Comparison of ENCODE assay signal across 11 cellular contexts in genomic region chr2:42314892-42315468, GRCh38. TPM values are rescaled to one million over a fixed set of nuclear protein-coding genes. Genes with fewer than 3 reads are reported as not detected.
DNase-seq lines count a peak whose midpoint lies in the region; ATAC-seq lines count a peak whose summit lies in the region.
"Had no signal": no experiment of that assay in that cellular context is flagged by ENCODE, and none has a peak within 500 bp of the region (broad histone marks: within the 10 kb centered on the region; RNA-seq: fewer than 3 reads in every experiment).

No MANE protein-coding gene starts in this region.

- H2BK12ac ChIP-seq in mesenchymal stem cell (ENCODE audit: low read length in 2 of 2), result no peak overlapping the region

- H3K36me3 Mint-ChIP-seq in IgD-negative memory B cell, result peaks cover 4% of the 10 kb centered on the region
- peaks cover 26% of the 10 kb centered on the region for H3K36me3 Mint-ChIP-seq in activated naive CD8-positive, alpha-beta T cell treated with anti-CD3 and anti-CD28 coated beads, Interleukin-2, amount 10 ng/mL, durations not matched to agents 7 days and 5 days

- H3K4me2 ChIP-seq in mesenchymal stem cell (ENCODE audit: low read length, poor library complexity, severe bottlenecking), result no peak overlapping the region

- peak overlapping the region in 1 of 2 experiments; percentile 34 for H3K4me3 ChIP-seq in mesenchymal stem cell (ENCODE audit: insufficient read depth in 1 of 2, low read depth in 1 of 2, low read length in 2 of 2)
- H3K4me3 ChIP-seq: right atrium auricular region, stomach had no signal

- peak overlapping the region; percentile 53 for H3K27ac ChIP-seq in mesenchymal stem cell (ENCODE audit: low read length, poor library complexity, severe bottlenecking)
- H3K27ac ChIP-seq: right atrium auricular region, stomach had no signal

- no peak overlapping the region for H3K4ac ChIP-seq in mesenchymal stem cell (ENCODE audit: low read depth in 1 of 2, low read length in 2 of 2)

- H2BK120ac ChIP-seq in mesenchymal stem cell (ENCODE audit: low read depth, low read length), result no peak overlapping the region

- WGBS in mesenchymal stem cell, result 5% methylated on average over 1 of the region's 3 CpGs

- H4K8ac ChIP-seq in mesenchymal stem cell (ENCODE audit: low read length), result no peak overlapping the region

- H2AK5ac ChIP-seq in mesenchymal stem cell (ENCODE audit: low read length, severe bottlenecking), result no peak overlapping the region

- H3K27me3 ChIP-seq in mesenchymal stem cell (ENCODE audit: control insufficient read depth in 1 of 2, insufficient read depth in 1 of 2, low read length in 2 of 2), result no peaks in the 10 kb centered on the region
- H3K27me3 ChIP-seq: right atrium auricular region, stomach had no signal

- no peak overlapping the region for H3K23ac ChIP-seq in mesenchymal stem cell (ENCODE audit: low read length in 2 of 2)

- H3K4me1 ChIP-seq in mesenchymal stem cell (ENCODE audit: control insufficient read depth, insufficient read depth, low read depth, low read length), result peaks cover 4% of the 10 kb centered on the region
- H3K4me1 ChIP-seq: right atrium auricular region had no signal

- no peak overlapping the region for H4K91ac ChIP-seq in mesenchymal stem cell (ENCODE audit: low read length)

- no peak overlapping the region for H3K14ac ChIP-seq in mesenchymal stem cell (ENCODE audit: low read length in 2 of 2)

- no peak overlapping the region for H2AFZ ChIP-seq in mesenchymal stem cell (ENCODE audit: low read depth, low read length)

- H3K9ac ChIP-seq in mesenchymal stem cell (ENCODE audit: low read length), result peak overlapping the region; percentile 78

- peaks cover 0 to 45% of the 10 kb centered on the region in 2 experiments for H3K36me3 ChIP-seq in mesenchymal stem cell (ENCODE audit: control insufficient read depth in 1 of 2, insufficient read depth in 2 of 2, low read depth in 1 of 2, low read length in 2 of 2)

- H3K4me1 Mint-ChIP-seq in IgD-negative memory B cell, result no peaks in the 10 kb centered on the region
- H3K4me1 Mint-ChIP-seq in activated naive CD8-positive, alpha-beta T cell treated with anti-CD3 and anti-CD28 coated beads, Interleukin-2, amount 10 ng/mL, durations not matched to agents 7 days and 5 days, result peaks cover 9% of the 10 kb centered on the region

- H3K9me3 Mint-ChIP-seq in IgD-negative memory B cell, result no peaks in the 10 kb centered on the region
- H3K9me3 Mint-ChIP-seq in activated naive CD8-positive, alpha-beta T cell treated with anti-CD3 and anti-CD28 coated beads, Interleukin-2, amount 10 ng/mL, durations not matched to agents 7 days and 5 days, result no peaks in the 10 kb centered on the region

- DNase-seq in CD1c-positive myeloid dendritic cell (ENCODE audit: extremely low spot score), result peak; percentile 10
- no peak for DNase-seq in activated naive CD8-positive, alpha-beta T cell treated with anti-CD3 and anti-CD28 coated beads, Interleukin-2, amount 10 ng/mL, durations not matched to agents 7 days and 5 days
- DNase-seq in mesenchymal stem cell, result peak; percentile 90
- no peak for DNase-seq in NCI-H1105 (lab: John Stamatoyannopoulos, UW)
- DNase-seq in C1 segment of cervical spinal cord (lab: John Stamatoyannopoulos, UW), result no peak
- no peak for DNase-seq in NCI-H2227 (lab: John Stamatoyannopoulos, UW; ENCODE audit: unreplicated experiment)
- DNase-seq: H7, stomach had no signal

- H3K27ac Mint-ChIP-seq in IgD-negative memory B cell, result peak overlapping the region in 2 of 3 donors; percentile 36 to 81
- peak overlapping the region; percentile 1 for H3K27ac Mint-ChIP-seq in activated naive CD8-positive, alpha-beta T cell treated with anti-CD3 and anti-CD28 coated beads, Interleukin-2, amount 10 ng/mL, durations not matched to agents 7 days and 5 days

- no peak overlapping the region for H3K4me3 Mint-ChIP-seq in IgD-negative memory B cell
- no peak overlapping the region for H3K4me3 Mint-ChIP-seq in activated naive CD8-positive, alpha-beta T cell treated with anti-CD3 and anti-CD28 coated beads, Interleukin-2, amount 10 ng/mL, durations not matched to agents 7 days and 5 days

- H2BK15ac ChIP-seq in mesenchymal stem cell (ENCODE audit: low read depth, poor library complexity, severe bottlenecking), result no peak overlapping the region

- H3K27me3 Mint-ChIP-seq in IgD-negative memory B cell, result no peaks in the 10 kb centered on the region
- no peaks in the 10 kb centered on the region for H3K27me3 Mint-ChIP-seq in activated naive CD8-positive, alpha-beta T cell treated with anti-CD3 and anti-CD28 coated beads, Interleukin-2, amount 10 ng/mL, durations not matched to agents 7 days and 5 days

- H2BK5ac ChIP-seq in mesenchymal stem cell (ENCODE audit: low read depth, low read length, poor library complexity, severe bottlenecking), result no peak overlapping the region

- H3K9me3 ChIP-seq in mesenchymal stem cell (ENCODE audit: control insufficient read depth, low read length), result no peaks in the 10 kb centered on the region
- H3K9me3 ChIP-seq: right atrium auricular region, stomach had no signal

- H3K18ac ChIP-seq in mesenchymal stem cell (ENCODE audit: low read depth in 1 of 2, low read length in 2 of 2), result no peak overlapping the region

- POLR2A ChIA-PET in activated naive CD8-positive, alpha-beta T cell treated with anti-CD3 and anti-CD28 coated beads, Interleukin-2, amount 10 ng/mL, durations not matched to agents 7 days and 5 days (lab: Charles Lee), result no interaction called here

- ATAC-seq in activated naive CD8-positive, alpha-beta T cell treated with anti-CD3 and anti-CD28 coated beads, Interleukin-2, amount 10 ng/mL, durations not matched to agents 7 days and 5 days (ENCODE audit: low read depth), result no peak
- ATAC-seq in GM21381 (IDR thresholded peaks at IDR 0.05; ENCODE audit: unreplicated experiment), result no peak

- H3K79me1 ChIP-seq in mesenchymal stem cell (replicated peaks; ENCODE audit: low read length, poor library complexity, severe bottlenecking), result peaks cover 1% of the 10 kb centered on the region

RNA-seq across cellular contexts. Expression of gene COX7A2L, which starts 46.0 kb away (rescaled TPM):
- 136 TPM for polyA plus RNA-seq in IgD-negative memory B cell
- total RNA-seq in activated naive CD8-positive, alpha-beta T cell treated with anti-CD3 and anti-CD28 coated beads, Interleukin-2, amount 10 ng/mL, durations not matched to agents 7 days and 5 days, result 10 to 100 TPM; 88.0 to 92.0 TPM
- 115 TPM for polyA plus RNA-seq in mesenchymal stem cell (2013, experiment 1 of 2)
- 115 TPM for polyA plus RNA-seq in mesenchymal stem cell (2013, experiment 2 of 2)

Comparison
In these comparisons a context has a peak if more than half of its experiments do, and no peak if none do; other contexts are left out.
1. DNase-seq: peak in CD1c-positive myeloid dendritic cell (single experiment) and mesenchymal stem cell (single experiment); none in activated naive CD8-positive, alpha-beta T cell treated with anti-CD3 and anti-CD28 coated beads, Interleukin-2, amount 10 ng/mL, durations not matched to agents 7 days and 5 days (single experiment), NCI-H1105 (single experiment), C1 segment of cervical spinal cord (0 of 14) and NCI-H2227 (single experiment).